19 cellular contexts compared by ENCODE assay signal in the genomic region with DNA sequence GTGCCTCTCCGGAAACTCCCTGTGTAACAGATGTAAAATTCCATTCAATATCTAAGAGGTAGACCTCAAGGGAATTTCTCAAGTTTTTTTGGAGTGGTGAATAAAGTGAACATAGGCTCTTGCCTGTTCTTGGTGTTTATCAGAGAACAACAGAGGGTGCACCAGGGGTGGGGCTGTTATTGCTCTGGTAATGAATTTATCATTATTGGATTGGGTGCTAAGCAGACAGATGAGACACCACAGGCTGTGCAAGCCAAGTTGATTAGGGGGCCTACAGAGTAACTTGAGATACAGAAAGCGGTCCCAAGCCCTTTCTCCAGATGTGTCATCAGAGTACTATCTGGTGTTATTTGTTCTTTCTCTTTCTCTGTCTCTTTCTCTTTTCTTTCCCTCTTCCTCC.
DNase-seq lines count a peak whose midpoint lies in the region; ATAC-seq and TF ChIP-seq lines count a peak whose summit lies in the region.
"Had no signal": no experiment of that assay in that cellular context is flagged by ENCODE, and none has a peak within 500 bp of the region (broad histone marks: within the 10 kb centered on the region; RNA-seq: fewer than 3 reads in every experiment).

No MANE protein-coding gene starts in this region.

- H3K4me2 ChIP-seq in IMR-90 (ENCODE audit: low read depth, low read length) = no peak overlapping the region
- H3K4me2 ChIP-seq: BLaER1 treated with 17β-estradiol and CSF1 and Interleukin-3, amounts not matched to agents 10 nM and 100 nM had no signal

- in situ Hi-C loops in IMR-90 (cut with MboI; ENCODE audit: low sequenced_read_pairs) = no loop called here

- H3K56ac ChIP-seq in IMR-90 (ENCODE audit: extremely low read depth, insufficient read depth, low read length) = no peak overlapping the region

- H3K9me1 ChIP-seq in IMR-90 (ENCODE audit: insufficient read depth, low read length) = peaks cover 12% of the 10 kb centered on the region

- no CpG with 5 or more reads among the region's 2 CpGs for WGBS in IMR-90 (ENCODE audit: extremely low coverage in 2 of 2, insufficient read length in 1 of 2), 2 experiments

- H3K27ac ChIP-seq in IMR-90 (ENCODE audit: insufficient read depth, low read length) = no peak overlapping the region
- H3K27ac ChIP-seq in skeletal muscle tissue (ENCODE audit: low read depth, low read length) = peak overlapping the region; percentile 19
- H3K27ac ChIP-seq in CD4-positive, alpha-beta T cell (ENCODE audit: low read depth, low read length) = no peak overlapping the region
- H3K27ac ChIP-seq: BLaER1 treated with 17β-estradiol and CSF1 and Interleukin-3, amounts not matched to agents 10 nM and 100 nM had no signal

- H4K8ac ChIP-seq in IMR-90 (ENCODE audit: low read depth in 2 of 2, low read length in 2 of 2) = no peak overlapping the region

- H3K36me3 Mint-ChIP-seq in type B pancreatic cell = no peaks in the 10 kb centered on the region
- H3K36me3 Mint-ChIP-seq in CD4-positive, alpha-beta T cell (ENCODE audit: low read depth) = no peaks in the 10 kb centered on the region

- H2BK120ac ChIP-seq in IMR-90 (ENCODE audit: low read depth, low read length) = no peak overlapping the region

- peaks cover 5% of the 10 kb centered on the region for H3K27me3 Mint-ChIP-seq in type B pancreatic cell
- H3K27me3 Mint-ChIP-seq in CD4-positive, alpha-beta T cell = no peaks in the 10 kb centered on the region
- H3K27me3 Mint-ChIP-seq: B cell; CD8-positive, alpha-beta memory T cell had no signal

- no peak for TF ChIP-seq RAD21 in IMR-90 (IDR thresholded peaks at IDR 0.05; ENCODE audit: low read length)

- no peak overlapping the region for H4K5ac ChIP-seq in IMR-90 (ENCODE audit: low read depth, low read length)

- H3K4me1 ChIP-seq in IMR-90 (ENCODE audit: control insufficient read depth, insufficient read depth, low read length) (peaks cover 8% of the 10 kb centered on the region), skeletal muscle tissue (ENCODE audit: control insufficient read depth in 3 of 3, insufficient read depth in 3 of 3, low read length in 3 of 3) (peaks cover 4 to 36% (median 9%) of the 10 kb centered on the region in 3 donors)
- H3K4me1 ChIP-seq: BLaER1 treated with 17β-estradiol and CSF1 and Interleukin-3, amounts not matched to agents 10 nM and 100 nM had no signal

- H3K9me3 Mint-ChIP-seq in type B pancreatic cell = no peaks in the 10 kb centered on the region
- H3K9me3 Mint-ChIP-seq in CD4-positive, alpha-beta T cell = no peaks in the 10 kb centered on the region

- H3K4me3 ChIP-seq in IMR-90 (ENCODE audit: insufficient read depth, low read depth, low read length) (no peak overlapping the region), skeletal muscle tissue (ENCODE audit: low read length in 3 of 3) (no peak overlapping the region)
- H3K4me3 ChIP-seq: BLaER1 treated with 17β-estradiol and CSF1 and Interleukin-3, amounts not matched to agents 10 nM and 100 nM; GM12878 had no signal

- no peak overlapping the region for H2BK20ac ChIP-seq in IMR-90 (ENCODE audit: low read depth, low read length)

- POLR2A ChIA-PET in IMR-90 (lab: Charles Lee; ENCODE audit: unreplicated experiment) = no interaction called here
- POLR2A ChIA-PET in CD4-positive, alpha-beta T cell (lab: Charles Lee) = no interaction called here

- no peak overlapping the region for H2BK15ac ChIP-seq in IMR-90 (ENCODE audit: low read depth, low read length)

- no peak overlapping the region for H2AK9ac ChIP-seq in IMR-90 (replicated peaks; ENCODE audit: low read depth, low read length, poor library complexity)

- no peak for DNase-seq in Right ventricle myocardium superior
- DNase-seq in left cardiac atrium = no peak
- no peak for DNase-seq in IMR-90
- peak; percentile 23 for DNase-seq in SK-N-DZ (ENCODE audit: low spot score)
- DNase-seq in type B pancreatic cell (ENCODE audit: extremely low spot score, unreplicated experiment) = no peak
- DNase-seq in CD4-positive, alpha-beta T cell = no peak
- DNase-seq: CD8-positive, alpha-beta memory T cell; COR-L47; DMS 273 treated with DMSO at 0.1 percent for 48 hours; DMS53; DND-41; EL; GOT3; H7 had no signal

- H2AK5ac ChIP-seq in IMR-90 (ENCODE audit: low read depth, low read length) = no peak overlapping the region

- H3K9ac ChIP-seq in IMR-90 (ENCODE audit: low read depth, low read length) (no peak overlapping the region), skeletal muscle tissue (ENCODE audit: low read depth in 1 of 3, low read length in 3 of 3) (no peak overlapping the region)
- H3K9ac ChIP-seq: BLaER1 treated with 17β-estradiol and CSF1 and Interleukin-3, amounts not matched to agents 10 nM and 100 nM had no signal

- H3K27ac Mint-ChIP-seq in type B pancreatic cell = no peak overlapping the region
- no peak overlapping the region for H3K27ac Mint-ChIP-seq in CD4-positive, alpha-beta T cell
- H3K27ac Mint-ChIP-seq: B cell; CD8-positive, alpha-beta memory T cell had no signal

- dilution Hi-C loops in IMR-90 (cut with HindIII; ENCODE audit: low sequenced_read_pairs, unreplicated experiment) = no loop called here

- CTCF ChIA-PET in IMR-90 (lab: Yijun Ruan, JAX) = no interaction called here
- CTCF ChIA-PET in CD4-positive, alpha-beta T cell (lab: Charles Lee) = no interaction called here

- H3K79me1 ChIP-seq in IMR-90 (ENCODE audit: low read depth in 1 of 2, low read length in 2 of 2) = no peaks in the 10 kb centered on the region

- peak overlapping the region; percentile 9; the same call in 1 of the 2 replicates for H3K4ac ChIP-seq in IMR-90 (ENCODE audit: low read depth, low read length)

- BruUV-seq in IMR-90 (replicated peaks; lab: Mats Ljungman, UMichigan) = no TSS peak

- no peak overlapping the region for H2BK5ac ChIP-seq in IMR-90 (ENCODE audit: low read depth, low read length, poor library complexity, severe bottlenecking)

- TF ChIP-seq CTCF in IMR-90 (conservative IDR thresholded peaks at IDR 0.05; ENCODE audit: low read depth, low read length) (no peak), type B pancreatic cell (conservative IDR thresholded peaks at IDR 0.05) (no peak)
- no peak for TF ChIP-seq CTCF in CD4-positive, alpha-beta T cell (IDR thresholded peaks at IDR 0.05)

- no peak overlapping the region for H2AFZ ChIP-seq in IMR-90 (replicated peaks; ENCODE audit: low read length, poor library complexity)

- H3K27me3 ChIP-seq in IMR-90 (ENCODE audit: control insufficient read depth, insufficient read depth, low read length) (no peaks in the 10 kb centered on the region), skeletal muscle tissue (ENCODE audit: control insufficient read depth in 3 of 3, insufficient read depth in 3 of 3, low read length in 3 of 3) (no peaks in the 10 kb centered on the region)
- no peaks in the 10 kb centered on the region for H3K27me3 ChIP-seq in CD4-positive, alpha-beta T cell (ENCODE audit: control insufficient read depth, insufficient read depth, low read length)
- H3K27me3 ChIP-seq: BLaER1 treated with 17β-estradiol and CSF1 and Interleukin-3, amounts not matched to agents 10 nM and 100 nM had no signal

- no peak overlapping the region for H3K23ac ChIP-seq in IMR-90 (ENCODE audit: low read depth, low read length)

- H4K20me1 ChIP-seq in IMR-90 (ENCODE audit: insufficient read depth, low read length) = no peaks in the 10 kb centered on the region
- H4K20me1 ChIP-seq: BLaER1 treated with 17β-estradiol and CSF1 and Interleukin-3, amounts not matched to agents 10 nM and 100 nM had no signal

- H3K4me3 Mint-ChIP-seq in type B pancreatic cell = no peak overlapping the region
- no peak overlapping the region for H3K4me3 Mint-ChIP-seq in CD4-positive, alpha-beta T cell
- H3K4me3 Mint-ChIP-seq: B cell; CD8-positive, alpha-beta memory T cell had no signal

- H3K9me3 ChIP-seq in IMR-90 (ENCODE audit: control insufficient read depth, insufficient read depth, low read length) = no peaks in the 10 kb centered on the region
- no peaks in the 10 kb centered on the region for H3K9me3 ChIP-seq in skeletal muscle tissue (ENCODE audit: control insufficient read depth in 3 of 3, low read length in 3 of 3)
- H3K9me3 ChIP-seq in CD4-positive, alpha-beta T cell (ENCODE audit: control insufficient read depth, low read length) = no peaks in the 10 kb centered on the region
- H3K9me3 ChIP-seq: BLaER1 treated with 17β-estradiol and CSF1 and Interleukin-3, amounts not matched to agents 10 nM and 100 nM had no signal

- ATAC-seq in Right ventricle myocardium superior (ENCODE audit: poor library complexity) (peak; percentile 31), left cardiac atrium (no peak), IMR-90 (ENCODE audit: low read depth) (no peak)
- ATAC-seq in CD4-positive, alpha-beta T cell (ENCODE audit: poor library complexity) = no peak
- ATAC-seq: GM12878, HepG2 had no signal

- H3K14ac ChIP-seq in IMR-90 (replicated peaks; ENCODE audit: low read depth, low read length) = no peak overlapping the region

- peaks cover 12% of the 10 kb centered on the region for H3K4me1 Mint-ChIP-seq in type B pancreatic cell (ENCODE audit: unreplicated experiment)
- no peaks in the 10 kb centered on the region for H3K4me1 Mint-ChIP-seq in CD4-positive, alpha-beta T cell (ENCODE audit: low read depth)
- H3K4me1 Mint-ChIP-seq: B cell; CD8-positive, alpha-beta memory T cell had no signal

- H3K18ac ChIP-seq in IMR-90 (ENCODE audit: low read depth, low read length) = no peak overlapping the region

- no peak for TF ChIP-seq POLR2A in IMR-90 (IDR thresholded peaks at IDR 0.05; ENCODE audit: low read depth, low read length)

- H3K36me3 ChIP-seq in IMR-90 (ENCODE audit: control insufficient read depth, insufficient read depth, low read length) = no peaks in the 10 kb centered on the region
- H3K36me3 ChIP-seq in skeletal muscle tissue (ENCODE audit: control insufficient read depth in 3 of 3, insufficient read depth in 3 of 3, low read length in 3 of 3) = no peaks in the 10 kb centered on the region
- H3K36me3 ChIP-seq: BLaER1 treated with 17β-estradiol and CSF1 and Interleukin-3, amounts not matched to agents 10 nM and 100 nM had no signal

- intact Hi-C loops in Right ventricle myocardium superior (cut with DNase I) (no loop called here), left cardiac atrium (cut with DNase I) (no loop called here), IMR-90 (cut with micrococcal nuclease) (no loop called here)
- intact Hi-C loops in CD4-positive, alpha-beta T cell (cut with DNase I, micrococcal nuclease) = no loop called here

- H4K91ac ChIP-seq in IMR-90 (ENCODE audit: insufficient read depth, low read depth, low read length) = no peak overlapping the region

TF ChIP-seq in IMR-90, 13 proteins besides CTCF, POLR2A, EP300 and RAD21 (continues in another document):
- TF ChIP-seq BHLHE40 (IDR thresholded peaks at IDR 0.05; ENCODE audit: low read depth, low read length) (no peak), USF2 (IDR thresholded peaks at IDR 0.05; ENCODE audit: low read depth, low read length) (no peak)
